In genomic region chr12:116324684-116325664, GRCh38 we compare ENCODE assay signal across 8 cellular contexts. TPM values are rescaled to one million over a fixed set of nuclear protein-coding genes. Genes with fewer than 3 reads are reported as not detected.
DNase-seq lines count a peak whose midpoint lies in the region; ATAC-seq and TF ChIP-seq lines count a peak whose summit lies in the region.

No MANE protein-coding gene starts in this region.

- TF ChIP-seq POLR2A in stomach (IDR thresholded peaks at IDR 0.05) = no peak

- H2AK5ac ChIP-seq in mesendoderm (ENCODE audit: low read length) = no peak overlapping the region

- H3K9me3 ChIP-seq in stomach (no peaks in the 10 kb centered on the region), GM23248 (ENCODE audit: low read depth) (no peaks in the 10 kb centered on the region)

- H3K9ac ChIP-seq in mesendoderm (ENCODE audit: low read length) (no peak overlapping the region), GM23248 (no peak overlapping the region)

- DNase-seq in GM12865 (ENCODE audit: low read depth) (peak; percentile 82), KBM-7 (peak; percentile 81), UCSD-AML1 (lab: John Stamatoyannopoulos, UW; ENCODE audit: unreplicated experiment) (no peak), mesendoderm (no peak), stomach (no peak), GM23248 (no peak)

- H3K79me2 ChIP-seq in mesendoderm (ENCODE audit: control insufficient read depth, insufficient read depth, low read length) (no peaks in the 10 kb centered on the region), GM23248 (ENCODE audit: insufficient read depth) (no peaks in the 10 kb centered on the region)

- no peaks in the 10 kb centered on the region for H3K9me2 ChIP-seq in GM23248 (ENCODE audit: insufficient read depth)

- no peak overlapping the region for H2BK15ac ChIP-seq in mesendoderm (replicated peaks; ENCODE audit: low read depth)

- H4K8ac ChIP-seq in mesendoderm (ENCODE audit: low read depth, low read length) = no peak overlapping the region

- no peak overlapping the region for H3K18ac ChIP-seq in mesendoderm (ENCODE audit: low read length)

- H3K79me1 ChIP-seq in mesendoderm (ENCODE audit: low read length) = no peaks in the 10 kb centered on the region

- H3K23ac ChIP-seq in mesendoderm (ENCODE audit: low read length) = no peak overlapping the region

- H3K4me1 ChIP-seq in mesendoderm (ENCODE audit: control insufficient read depth, low read depth, low read length) (no peaks in the 10 kb centered on the region), stomach (peaks cover 0 to 16% (median 12%) of the 10 kb centered on the region in 4 donors), GM23248 (ENCODE audit: insufficient read depth) (peaks cover 16% of the 10 kb centered on the region)

- TF ChIP-seq CTCF in GM12865 (IDR thresholded peaks at IDR 0.05; ENCODE audit: insufficient read depth, low read depth, low read length, missing control alignments) (no peak), stomach (IDR thresholded peaks at IDR 0.05) (no peak)

- no peak overlapping the region for H2AFZ ChIP-seq in GM23248

- no peak for TF ChIP-seq EP300 in stomach (IDR thresholded peaks at IDR 0.05)

- no peak overlapping the region for H2BK5ac ChIP-seq in mesendoderm (ENCODE audit: low read length)

- no CpG with 5 or more reads among the region's 5 CpGs for WGBS in mesendoderm (ENCODE audit: extremely low coverage, insufficient coverage, low lambda C conversion rate)
- 71 to 83% (median 73%) methylated on average over 5 of the region's 5 CpGs for WGBS in stomach, 5 donors
- 79 to 81% methylated on average over 5 of the region's 5 CpGs for WGBS in GM23248 (ENCODE audit: low coverage in 1 of 2, low lambda C conversion rate in 2 of 2, missing lambda C conversion rate in 2 of 2), 2 experiments

- H3K4me2 ChIP-seq in mesendoderm (ENCODE audit: low read length) (no peak overlapping the region), GM23248 (ENCODE audit: unreplicated experiment) (no peak overlapping the region)

- no peak overlapping the region for H4K5ac ChIP-seq in mesendoderm (ENCODE audit: low read length)

- H3K56ac ChIP-seq in mesendoderm (ENCODE audit: low read length) = no peak overlapping the region

- H3K4me3 ChIP-seq in GM12865 (ENCODE audit: low read depth, low read length) = no peak overlapping the region
- H3K4me3 ChIP-seq in mesendoderm (ENCODE audit: low read length) = no peak overlapping the region
- H3K4me3 ChIP-seq in stomach = no peak overlapping the region
- no peak overlapping the region for H3K4me3 ChIP-seq in GM23248

- H3F3A ChIP-seq in GM23248 (ENCODE audit: insufficient read depth) = peaks cover 13% of the 10 kb centered on the region

- H3K27ac ChIP-seq in mesendoderm (ENCODE audit: low read depth, low read length) (no peak overlapping the region), stomach (peak overlapping the region in 2 of 5 donors; percentile 24 to 72), GM23248 (no peak overlapping the region)

- no peak overlapping the region for H2BK120ac ChIP-seq in mesendoderm (ENCODE audit: low read depth, low read length)

- ATAC-seq in GM21515 (IDR thresholded peaks at IDR 0.05; ENCODE audit: unreplicated experiment) (peak; percentile 87), esophagus mucosa (peak; percentile 47)

- H3K27me3 ChIP-seq in mesendoderm (ENCODE audit: insufficient read depth, low read length, poor library complexity) (no peaks in the 10 kb centered on the region), stomach (no peaks in the 10 kb centered on the region), GM23248 (replicated peaks; ENCODE audit: insufficient read depth) (no peaks in the 10 kb centered on the region)

- H3K36me3 ChIP-seq in mesendoderm (ENCODE audit: control insufficient read depth, insufficient read depth, low read length) (no peaks in the 10 kb centered on the region), stomach (no peaks in the 10 kb centered on the region), GM23248 (ENCODE audit: low read depth) (no peaks in the 10 kb centered on the region)

- in situ Hi-C loops in KBM-7 (cut with MboI; ENCODE audit: low pct_unique_long_range_greater_than_20kb, low sequenced_read_pairs) (no loop called here), GM23248 (cut with MboI) (no loop called here)

- H3K4ac ChIP-seq in mesendoderm (ENCODE audit: low read depth, low read length) = no peak overlapping the region

- intact Hi-C loops in stomach (cut with DNase I; ENCODE audit: low total_unique reads) = no loop called here

- no peaks in the 10 kb centered on the region for H4K20me1 ChIP-seq in GM23248 (ENCODE audit: insufficient read depth)

RNA-seq across cellular contexts. Expression of gene MED13L, which starts 47.5 kb away (rescaled TPM):
- total RNA-seq in esophagus mucosa (69.3 TPM), stomach (100 to 1,000 TPM in 3 of 5 donors, 10 to 100 TPM in 2; 56.2 to 305 (median 122) TPM)
- 25.0 TPM for polyA plus RNA-seq in mesendoderm (2013, experiment 1 of 2)
- 25.0 TPM for polyA plus RNA-seq in mesendoderm (2013, experiment 2 of 2)
- polyA plus RNA-seq in stomach (10 to 100 TPM; 10.4 to 14.5 (median 12.4) TPM), GM23248 (2016; fragmentation: Nextera tagmentation; extraction: Ambion mirVana) (9.5 and 11.7 TPM in 2 replicates)
- 88.7 and 187 TPM in 2 replicates for total RNA-seq in GM23248 (2014; rRNA removed; shearing (Covaris generic))

Comparison
In these comparisons a context has a peak if more than half of its experiments do, and no peak if none do; other contexts are left out.
1. DNase-seq: peak in GM12865 (single experiment) and KBM-7 (single experiment); none in UCSD-AML1 (single experiment), mesendoderm (single experiment), stomach (single experiment) and GM23248 (single experiment).